Comparison of ENCODE assay signal across 9 cellular contexts in genomic region chr19:50414850-50415660, GRCh38. TPM values are rescaled to one million over a fixed set of nuclear protein-coding genes. Genes with fewer than 3 reads are reported as not detected.
DNase-seq lines count a peak whose midpoint lies in the region; ATAC-seq, FAIRE-seq and TF ChIP-seq lines count a peak whose summit lies in the region.
"Had no signal": no experiment of that assay in that cellular context is flagged by ENCODE, and none has a peak within 500 bp of the region (broad histone marks: within the 10 kb centered on the region; RNA-seq: fewer than 3 reads in every experiment).

No MANE protein-coding gene starts in this region.

- no peak overlapping the region for H3K4me3 ChIP-seq in A673 (ENCODE audit: low read depth, low read length, poor library complexity, severe bottlenecking)
- H3K4me3 ChIP-seq in mammary epithelial cell (replicated peaks in 1 of 3; ENCODE audit: insufficient read depth in 1 of 3, low read depth in 2 of 3, low read length in 3 of 3) = no peak overlapping the region
- H3K4me3 ChIP-seq in kidney (ENCODE audit: low read length in 2 of 2) = no peak overlapping the region

- no peak overlapping the region for H3K4me2 ChIP-seq in mammary epithelial cell (ENCODE audit: insufficient read depth, low read depth, low read length)

- no peak for FAIRE-seq in kidney (lab: Jason Lieb, UNC)

- H3K9ac ChIP-seq in mammary epithelial cell (ENCODE audit: insufficient read depth, low read length) (no peak overlapping the region), kidney (ENCODE audit: low read length in 2 of 2) (no peak overlapping the region)

- POLR2A ChIA-PET in A673 (lab: Charles Lee; ENCODE audit: low non-redundant PET) (no interaction called here), activated B cell treated with CpG ODN at 0.5 μM for 24 hours (lab: Charles Lee) (interaction anchor here (0.6 to 8.4 kb wide), 26 partner anchors 15 to 547 kb away, joined by 3 to 282 read pairs (median 5); partner anchors contain the start of genes JOSD2, KCNC3, MYBPC2 and NR1H2)

- H3K9me3 ChIP-seq in A673 (ENCODE audit: low read depth, low read length, poor library complexity, severe bottlenecking) = no peaks in the 10 kb centered on the region
- no peaks in the 10 kb centered on the region for H3K9me3 ChIP-seq in mammary epithelial cell (replicated peaks; ENCODE audit: insufficient read depth, low read length)
- no peaks in the 10 kb centered on the region for H3K9me3 ChIP-seq in kidney (ENCODE audit: control insufficient read depth in 1 of 2, low read length in 2 of 2)

- H3K4me3 Mint-ChIP-seq in activated B cell treated with CpG ODN at 0.5 μM for 24 hours = peak overlapping the region; percentile 70

- no peaks in the 10 kb centered on the region for H3K4me1 ChIP-seq in A673 (ENCODE audit: insufficient read depth, low read length, poor library complexity, severe bottlenecking)
- H3K4me1 ChIP-seq in mammary epithelial cell (ENCODE audit: insufficient read depth, low read length) = no peaks in the 10 kb centered on the region
- H3K4me1 ChIP-seq in kidney (ENCODE audit: control insufficient read depth in 1 of 2, insufficient read depth in 1 of 2, low read depth in 1 of 2, low read length in 2 of 2) = no peaks in the 10 kb centered on the region

- H3K27me3 ChIP-seq in A673 (replicated peaks; ENCODE audit: insufficient read depth, low read depth, low read length, poor library complexity) (no peaks in the 10 kb centered on the region), mammary epithelial cell (ENCODE audit: insufficient read depth, low read length) (no peaks in the 10 kb centered on the region)

- TF ChIP-seq CTCF in A673 (conservative IDR thresholded peaks at IDR 0.05; ENCODE audit: low read depth, low read length) (peak; percentile 92), activated B cell treated with CpG ODN at 0.5 μM for 24 hours (IDR thresholded peaks at IDR 0.05) (no peak), mammary epithelial cell (conservative IDR thresholded peaks at IDR 0.05 in 1 of 2, IDR thresholded peaks at IDR 0.05 in 1 of 2; ENCODE audit: extremely low read depth in 1 of 2, insufficient read depth in 1 of 2, low read depth in 1 of 2, low read length in 2 of 2) (peak; percentile 57 to 69), kidney (IDR thresholded peaks at IDR 0.05; ENCODE audit: borderline replicate concordance, extremely low read depth, insufficient read depth) (peak; percentile 74)

- in situ Hi-C loops in mammary epithelial cell (cut with MboI; ENCODE audit: low sequenced_read_pairs in 2 of 2) = no loop called here

- no peaks in the 10 kb centered on the region for H3K9me3 Mint-ChIP-seq in activated B cell treated with CpG ODN at 0.5 μM for 24 hours

- peaks cover 19% of the 10 kb centered on the region for H3K36me3 Mint-ChIP-seq in activated B cell treated with CpG ODN at 0.5 μM for 24 hours (ENCODE audit: low read depth)

- DNase-seq in A673 (ENCODE audit: low spot score) (peak; percentile 84), HuH-7.5 (ENCODE audit: low spot score) (peak; percentile 66), activated B cell treated with CpG ODN at 0.5 μM for 24 hours (peak; percentile 84), mammary epithelial cell (peak; percentile 18), kidney (peak; percentile 91)
- peak; percentile 64 to 76 for DNase-seq in stimulated activated CD4-positive, alpha-beta T cell treated with anti-CD3 and anti-CD28 coated beads, Interleukin-4, amount 100 ng/mL, for 4 hours

- H3K27me3 Mint-ChIP-seq in activated B cell treated with CpG ODN at 0.5 μM for 24 hours = no peaks in the 10 kb centered on the region

- H4K20me1 ChIP-seq in mammary epithelial cell (ENCODE audit: insufficient read depth, low read length) = no peaks in the 10 kb centered on the region

- H3K4me1 Mint-ChIP-seq in activated B cell treated with CpG ODN at 0.5 μM for 24 hours = peaks cover 39% of the 10 kb centered on the region

- peak overlapping the region; percentile 95 for H3K27ac Mint-ChIP-seq in activated B cell treated with CpG ODN at 0.5 μM for 24 hours

- ATAC-seq in GM18907 (IDR thresholded peaks at IDR 0.05; ENCODE audit: unreplicated experiment) (peak; percentile 7), activated B cell treated with CpG ODN at 0.5 μM for 24 hours (ENCODE audit: low read depth) (peak; percentile 32), HG02840 (IDR thresholded peaks at IDR 0.05; ENCODE audit: low FRiP score, unreplicated experiment) (no peak)

- 89% methylated on average over 15 of the region's 39 CpGs for WGBS in mammary epithelial cell (ENCODE audit: low coverage, missing lambda C conversion rate)

- CTCF ChIA-PET in A673 (lab: Charles Lee) (interaction anchor here (0.7 kb wide), 1 partner anchor 47 kb away, joined by 4 read pairs; no protein-coding TSS in a partner anchor), activated B cell treated with CpG ODN at 0.5 μM for 24 hours (lab: Charles Lee) (interaction anchor here (0.6 to 1.4 kb wide), 14 partner anchors 13 to 267 kb away, joined by 3 to 16 read pairs (median 4); partner anchors contain the start of genes NAPSA, NR1H2 and POLD1), mammary epithelial cell (lab: Charles Lee; ENCODE audit: low non-redundant PET) (interaction anchor here (0.6 kb wide), 1 partner anchor 162 kb away, joined by 26 read pairs; no protein-coding TSS in a partner anchor)

- H3K79me2 ChIP-seq in mammary epithelial cell (ENCODE audit: insufficient read depth, low read length) = no peaks in the 10 kb centered on the region

- BruUV-seq in A673 (replicated peaks; lab: Mats Ljungman, UMichigan) = no TSS peak
- BruUV-seq in mammary epithelial cell (replicated peaks; lab: Mats Ljungman, UMichigan) = no TSS peak

- peak overlapping the region; percentile 15 for H2AFZ ChIP-seq in mammary epithelial cell (ENCODE audit: low read depth, low read length)

- H3K36me3 ChIP-seq in A673 (ENCODE audit: insufficient read depth, low read length, poor library complexity, severe bottlenecking) (peaks cover 6% of the 10 kb centered on the region), mammary epithelial cell (ENCODE audit: insufficient read depth, low read length) (no peaks in the 10 kb centered on the region), kidney (ENCODE audit: control insufficient read depth in 1 of 2, insufficient read depth in 2 of 2, low read length in 2 of 2) (no peaks in the 10 kb centered on the region)

- H3K27ac ChIP-seq in A673 (ENCODE audit: low read depth, low read length, poor library complexity, severe bottlenecking) (no peak overlapping the region), mammary epithelial cell (ENCODE audit: insufficient read depth, low read depth, low read length) (no peak overlapping the region), kidney (ENCODE audit: low read depth in 2 of 2, low read length in 2 of 2) (no peak overlapping the region)

- intact Hi-C loops in A673 (cut with micrococcal nuclease; ENCODE audit: unreplicated experiment) (loop anchor here (2.0 kb wide), 1 partner anchor 46 kb away; no protein-coding TSS in a partner anchor), activated B cell treated with CpG ODN at 0.5 μM for 24 hours (cut with micrococcal nuclease) (loop anchor here (1.0 to 2.0 kb wide), 10 partner anchors 16 to 96 kb away; partner anchors contain the start of genes EMC10, GARIN5A, JOSD2 and KCNC3), mammary epithelial cell (cut with micrococcal nuclease) (loop anchor here (1.0 to 2.0 kb wide), 3 partner anchors 30 to 58 kb away; partner anchors contain the start of gene POLD1), kidney (cut with DNase I) (no loop called here)

- dilution Hi-C loops in mammary epithelial cell (cut with HindIII; ENCODE audit: low sequenced_read_pairs) = no loop called here

RNA-seq across cellular contexts. Expression of gene SPIB, which starts 3.7 kb away (rescaled TPM):
- total RNA-seq in A673 (2021) = 0.20 and 0.75 TPM in 2 replicates
- 280 and 324 TPM in 2 replicates for total RNA-seq in activated B cell treated with CpG ODN at 0.5 μM for 24 hours
- total RNA-seq in mammary epithelial cell = not detected
- 0.06 TPM for polyA plus RNA-seq in mammary epithelial cell
- polyA minus RNA-seq in mammary epithelial cell = not detected
- 1.1 TPM for total RNA-seq in kidney
- polyA plus RNA-seq in kidney (ENCODE audit: insufficient read depth, low read depth, low replicate concordance) = not detected
- total RNA-seq: temporal lobe had no signal

RNA-seq across cellular contexts. Expression of gene MYBPC2, which starts 17.6 kb away (rescaled TPM):
- total RNA-seq in A673 (2021) = 0.09 TPM in 1 of 2 replicates, not detected in the other
- 1.1 and 1.4 TPM in 2 replicates for total RNA-seq in activated B cell treated with CpG ODN at 0.5 μM for 24 hours
- not detected for total RNA-seq in mammary epithelial cell
- polyA plus RNA-seq in mammary epithelial cell = not detected
- polyA minus RNA-seq in mammary epithelial cell = not detected
- total RNA-seq in kidney = 0.98 TPM
- not detected for polyA plus RNA-seq in kidney (ENCODE audit: insufficient read depth, low read depth, low replicate concordance)

RNA-seq across cellular contexts. Expression of gene POLD1, which starts 30.9 kb away (rescaled TPM):
- total RNA-seq in A673 (2021) (143 and 155 TPM in 2 replicates), activated B cell treated with CpG ODN at 0.5 μM for 24 hours (58.8 and 65.5 TPM in 2 replicates), mammary epithelial cell (10 to 100 TPM; 16.3 to 49.8 TPM), kidney (22.1 TPM)
- polyA plus RNA-seq in mammary epithelial cell (31.7 TPM), kidney (ENCODE audit: insufficient read depth, low read depth, low replicate concordance) (17.8 TPM)
- 20.7 TPM for polyA minus RNA-seq in mammary epithelial cell

RNA-seq across cellular contexts. Expression of gene NR1H2, which starts 38.8 kb away (rescaled TPM):
- total RNA-seq in A673 (2021) (42.7 and 45.0 TPM in 2 replicates), activated B cell treated with CpG ODN at 0.5 μM for 24 hours (66.9 and 79.5 TPM in 2 replicates), mammary epithelial cell (10 to 100 TPM; 53.8 to 65.5 TPM), kidney (80.4 TPM)
- polyA plus RNA-seq in mammary epithelial cell (33.4 TPM), kidney (ENCODE audit: insufficient read depth, low read depth, low replicate concordance) (59.7 TPM)
- 11.7 TPM for polyA minus RNA-seq in mammary epithelial cell

RNA-seq across cellular contexts. Expression of gene NAPSA, which starts 49.6 kb away (rescaled TPM):
- total RNA-seq in A673 (2021) (0.47 and 0.63 TPM in 2 replicates), activated B cell treated with CpG ODN at 0.5 μM for 24 hours (1.4 and 2.4 TPM in 2 replicates), mammary epithelial cell (1 to 10 TPM in 1 of 2 donors, under 1 TPM in 1; 0.75 to 1.3 TPM), kidney (217 TPM)
- polyA plus RNA-seq in mammary epithelial cell (0.24 TPM), kidney (ENCODE audit: insufficient read depth, low read depth, low replicate concordance) (268 TPM)
- polyA minus RNA-seq in mammary epithelial cell = not detected

Comparison
In these comparisons a context has a peak if more than half of its experiments do, and no peak if none do; other contexts are left out.
1. DNase-seq: peak in every context shown above with its lines; median percentile 91 in kidney; 84 in A673; 84 in activated B cell treated with CpG ODN at 0.5 μM for 24 hours; 70 in stimulated activated CD4-positive, alpha-beta T cell treated with anti-CD3 and anti-CD28 coated beads, Interleukin-4, amount 100 ng/mL, for 4 hours; 66 in HuH-7.5; 18 in mammary epithelial cell.
2. RNA of gene SPIB, which starts 3.7 kb away (total RNA-seq): 280 to 324 TPM in activated B cell treated with CpG ODN at 0.5 μM for 24 hours; 1.1 TPM in kidney (single experiment), 0.20 to 0.75 TPM in A673 and not detected in mammary epithelial cell; every median in the first group is over 100 times any median in the second.